16 cellular contexts compared by ENCODE assay signal in genomic region chr1:60280256-60280655, GRCh38.
DNase-seq lines count a peak whose midpoint lies in the region; ATAC-seq and TF ChIP-seq lines count a peak whose summit lies in the region.
"Had no signal": no experiment of that assay in that cellular context is flagged by ENCODE, and none has a peak within 500 bp of the region (broad histone marks: within the 10 kb centered on the region; RNA-seq: fewer than 3 reads in every experiment).

No MANE protein-coding gene starts in this region.

- no peaks in the 10 kb centered on the region for H3K36me3 Mint-ChIP-seq in nephron (ENCODE audit: low read depth)
- H3K36me3 Mint-ChIP-seq: activated naive CD4-positive, alpha-beta T cell treated with anti-CD3 and anti-CD28 coated beads, Interleukin-2, amount 10 ng/mL, durations not matched to agents 7 days and 5 days; CD4-positive, alpha-beta memory T cell had no signal

- H3K4me1 Mint-ChIP-seq in nephron: peaks cover 61% of the 10 kb centered on the region

- ATAC-seq in GM21423 (IDR thresholded peaks at IDR 0.05; ENCODE audit: unreplicated experiment) (no peak), GM18502 (IDR thresholded peaks at IDR 0.05; ENCODE audit: poor library complexity, unreplicated experiment) (no peak)

- no peaks in the 10 kb centered on the region for H3K9me3 ChIP-seq in WERI-Rb-1 (ENCODE audit: severe bottlenecking)
- H3K9me3 ChIP-seq: pancreas had no signal

- H3K27me3 Mint-ChIP-seq in nephron (ENCODE audit: low read depth): no peaks in the 10 kb centered on the region
- H3K27me3 Mint-ChIP-seq: activated naive CD4-positive, alpha-beta T cell treated with anti-CD3 and anti-CD28 coated beads, Interleukin-2, amount 10 ng/mL, durations not matched to agents 7 days and 5 days; CD4-positive, alpha-beta memory T cell had no signal

- H3K4me3 ChIP-seq in WERI-Rb-1 (ENCODE audit: low read depth, low read length) (no peak overlapping the region), brain microvascular endothelial cell (ENCODE audit: low read depth, low read length) (no peak overlapping the region)
- H3K4me3 ChIP-seq: lung, pancreas had no signal

- TF ChIP-seq CTCF in nephron (IDR thresholded peaks at IDR 0.05; ENCODE audit: unreplicated experiment in 3 of 3) (no peak), WERI-Rb-1 (IDR thresholded peaks at IDR 0.05; ENCODE audit: low read depth, low read length) (no peak), brain microvascular endothelial cell (IDR thresholded peaks at IDR 0.05; ENCODE audit: low read depth, low read length, missing control alignments) (no peak)

- DNase-seq in DMS 273 treated with DMSO at 0.1 percent for 48 hours (lab: John Stamatoyannopoulos, UW): peak; percentile 85
- DNase-seq in NCI-H446 treated with DMSO at 0.1 percent for 48 hours (lab: John Stamatoyannopoulos, UW): peak; percentile 70
- DNase-seq in dermis blood vessel endothelial cell: peak; percentile 15
- DNase-seq in WERI-Rb-1: no peak
- no peak for DNase-seq in brain microvascular endothelial cell
- DNase-seq: activated naive CD4-positive, alpha-beta T cell treated with anti-CD3 and anti-CD28 coated beads, Interleukin-2, amount 10 ng/mL, durations not matched to agents 7 days and 5 days; CD4-positive, alpha-beta memory T cell; NCI-H1417 treated with DMSO at 0.1 percent for 48 hours; stimulated activated CD4-positive, alpha-beta T cell treated with anti-CD3 and anti-CD28 coated beads, Interleukin-2, amount 100 ng/mL, for 24 hours; stimulated activated naive CD4-positive, alpha-beta T cell; T-helper 2 cell had no signal

- H3K27ac ChIP-seq in WERI-Rb-1 (no peak overlapping the region), brain microvascular endothelial cell (no peak overlapping the region)
- H3K27ac ChIP-seq: pancreas had no signal

- H3K27me3 ChIP-seq in WERI-Rb-1 (ENCODE audit: insufficient read depth, low read depth, severe bottlenecking) (no peaks in the 10 kb centered on the region), brain microvascular endothelial cell (replicated peaks) (no peaks in the 10 kb centered on the region)
- H3K27me3 ChIP-seq: pancreas had no signal

- H3K36me3 ChIP-seq in WERI-Rb-1 (no peaks in the 10 kb centered on the region), brain microvascular endothelial cell (replicated peaks) (no peaks in the 10 kb centered on the region)
- H3K36me3 ChIP-seq: pancreas had no signal

- H3K9me3 Mint-ChIP-seq in nephron: peaks cover 2% of the 10 kb centered on the region
- H3K9me3 Mint-ChIP-seq: activated naive CD4-positive, alpha-beta T cell treated with anti-CD3 and anti-CD28 coated beads, Interleukin-2, amount 10 ng/mL, durations not matched to agents 7 days and 5 days; CD4-positive, alpha-beta memory T cell had no signal

- peak overlapping the region in 1 of 3 experiments; percentile 9 for H3K4me3 Mint-ChIP-seq in nephron
- H3K4me3 Mint-ChIP-seq: activated naive CD4-positive, alpha-beta T cell treated with anti-CD3 and anti-CD28 coated beads, Interleukin-2, amount 10 ng/mL, durations not matched to agents 7 days and 5 days had no signal

- in situ Hi-C loops in brain microvascular endothelial cell (cut with HindIII; ENCODE audit: low pct_ligation_motif_present, low sequenced_read_pairs): no loop called here

- H3K27ac Mint-ChIP-seq in nephron: peak overlapping the region in 2 of 3 experiments; percentile 81 to 82
- H3K27ac Mint-ChIP-seq: activated naive CD4-positive, alpha-beta T cell treated with anti-CD3 and anti-CD28 coated beads, Interleukin-2, amount 10 ng/mL, durations not matched to agents 7 days and 5 days had no signal

Comparison
In these comparisons a context has a peak if more than half of its experiments do, and no peak if none do; other contexts are left out.
1. DNase-seq: peak in DMS 273 treated with DMSO at 0.1 percent for 48 hours (single experiment), NCI-H446 treated with DMSO at 0.1 percent for 48 hours (single experiment) and dermis blood vessel endothelial cell (single experiment); none in WERI-Rb-1 (single experiment) and brain microvascular endothelial cell (single experiment).